In the genomic region with DNA sequence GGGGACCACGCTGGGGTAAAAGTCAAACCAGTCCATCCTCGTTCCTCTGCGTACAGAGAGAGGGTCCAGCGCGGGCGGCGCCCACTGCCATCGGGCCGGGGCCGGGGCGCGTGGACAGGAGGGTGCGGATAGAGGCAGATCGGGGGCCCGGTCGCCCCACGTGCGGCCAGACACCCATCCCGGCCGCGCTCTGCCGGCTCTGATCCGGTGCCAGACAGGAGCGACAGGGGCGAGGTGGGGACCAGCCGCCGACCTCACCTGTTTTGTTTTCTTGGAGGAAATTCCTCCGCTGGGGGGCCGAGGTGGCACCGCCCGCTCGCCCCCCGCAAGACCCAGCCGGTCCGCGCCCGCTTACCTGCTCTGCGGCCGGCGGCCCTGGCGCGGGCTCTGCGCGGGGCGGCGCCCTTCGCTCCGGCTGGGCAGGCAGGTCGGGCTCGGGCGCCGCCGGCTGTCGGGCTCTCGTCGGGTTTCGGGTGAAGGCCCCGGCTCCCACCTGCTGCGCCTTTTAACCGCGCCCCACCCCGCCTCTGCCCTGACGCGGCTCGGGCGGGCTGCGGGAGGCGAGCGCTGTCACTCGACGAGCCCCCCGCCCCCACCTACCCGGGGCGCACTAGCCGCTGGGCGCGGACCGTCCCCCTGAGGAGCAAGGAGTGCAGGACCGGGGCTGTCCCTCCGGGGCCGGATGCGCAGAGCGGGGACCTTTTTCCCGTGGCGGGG, we compare ENCODE assay signal across 9 cellular contexts. TPM values are rescaled to one million over a fixed set of nuclear protein-coding genes. Genes with fewer than 3 reads are reported as not detected.
DNase-seq lines count a peak whose midpoint lies in the region; ATAC-seq lines count a peak whose summit lies in the region.
"Had no signal": no experiment of that assay in that cellular context is flagged by ENCODE, and none has a peak within 500 bp of the region (broad histone marks: within the 10 kb centered on the region; RNA-seq: fewer than 3 reads in every experiment).

A gene (minus strand): TSS at position 481 of the 717 bp plus-strand sequence. CDS start 8,839 bp downstream, outside the sequence.

- no peaks in the 10 kb centered on the region for H3K9me3 Mint-ChIP-seq in activated naive CD4-positive, alpha-beta T cell treated with anti-CD3 and anti-CD28 coated beads, Interleukin-2, amount 10 ng/mL, durations not matched to agents 7 days and 5 days
- no peaks in the 10 kb centered on the region for H3K9me3 Mint-ChIP-seq in immature natural killer cell
- no peaks in the 10 kb centered on the region for H3K9me3 Mint-ChIP-seq in stimulated activated memory B cell treated with anti-CD40 and anti-IgM and Interleukin-4, amounts not matched to agents 10 μg/mL and 1 μg/mL and 100 μg/mL, for 72 hours

- peaks cover 23% of the 10 kb centered on the region for H3K4me1 Mint-ChIP-seq in activated naive CD4-positive, alpha-beta T cell treated with anti-CD3 and anti-CD28 coated beads, Interleukin-2, amount 10 ng/mL, durations not matched to agents 7 days and 5 days
- peaks cover 8 to 12% of the 10 kb centered on the region in 2 donors for H3K4me1 Mint-ChIP-seq in immature natural killer cell
- H3K4me1 Mint-ChIP-seq in stimulated activated memory B cell treated with anti-CD40 and anti-IgM and Interleukin-4, amounts not matched to agents 10 μg/mL and 1 μg/mL and 100 μg/mL, for 72 hours: no peaks in the 10 kb centered on the region

- ATAC-seq in stimulated activated memory B cell treated with anti-CD40 and anti-IgM and Interleukin-4, amounts not matched to agents 10 μg/mL and 1 μg/mL and 100 μg/mL, for 72 hours: peak; percentile 22
- no peak for ATAC-seq in HG02678 (IDR thresholded peaks at IDR 0.05; ENCODE audit: unreplicated experiment)
- ATAC-seq in HG03442 (IDR thresholded peaks at IDR 0.05; ENCODE audit: unreplicated experiment): no peak

- H3K4me3 Mint-ChIP-seq in activated naive CD4-positive, alpha-beta T cell treated with anti-CD3 and anti-CD28 coated beads, Interleukin-2, amount 10 ng/mL, durations not matched to agents 7 days and 5 days: peak within 1 kb of the TSS; percentile 78
- peak within 1 kb of the TSS; percentile 46 to 74 (median 60) for H3K4me3 Mint-ChIP-seq in immature natural killer cell
- H3K4me3 Mint-ChIP-seq in stimulated activated memory B cell treated with anti-CD40 and anti-IgM and Interleukin-4, amounts not matched to agents 10 μg/mL and 1 μg/mL and 100 μg/mL, for 72 hours: peak within 1 kb of the TSS; percentile 18

- DNase-seq in DMS 273 (lab: John Stamatoyannopoulos, UW; ENCODE audit: unreplicated experiment) (peak; percentile 36), DMS 273 treated with DMSO at 0.1 percent for 48 hours (lab: John Stamatoyannopoulos, UW) (no peak), immature natural killer cell (no peak), H4 (ENCODE audit: low spot score) (no peak)
- DNase-seq in activated naive CD4-positive, alpha-beta T cell treated with anti-CD3 and anti-CD28 coated beads, Interleukin-2, amount 10 ng/mL, durations not matched to agents 7 days and 5 days: peak; percentile 64

- peaks cover 2% of the 10 kb centered on the region for H3K36me3 Mint-ChIP-seq in activated naive CD4-positive, alpha-beta T cell treated with anti-CD3 and anti-CD28 coated beads, Interleukin-2, amount 10 ng/mL, durations not matched to agents 7 days and 5 days
- H3K36me3 Mint-ChIP-seq in immature natural killer cell: no peaks in the 10 kb centered on the region
- H3K36me3 Mint-ChIP-seq in stimulated activated memory B cell treated with anti-CD40 and anti-IgM and Interleukin-4, amounts not matched to agents 10 μg/mL and 1 μg/mL and 100 μg/mL, for 72 hours: no peaks in the 10 kb centered on the region

- H3K27ac Mint-ChIP-seq in activated naive CD4-positive, alpha-beta T cell treated with anti-CD3 and anti-CD28 coated beads, Interleukin-2, amount 10 ng/mL, durations not matched to agents 7 days and 5 days: peak within 1 kb of the TSS; percentile 72
- no peak within 1 kb of the TSS for H3K27ac Mint-ChIP-seq in immature natural killer cell
- no peak within 1 kb of the TSS for H3K27ac Mint-ChIP-seq in stimulated activated memory B cell treated with anti-CD40 and anti-IgM and Interleukin-4, amounts not matched to agents 10 μg/mL and 1 μg/mL and 100 μg/mL, for 72 hours

- peaks cover 74% of the 10 kb centered on the region for H3K27me3 Mint-ChIP-seq in activated naive CD4-positive, alpha-beta T cell treated with anti-CD3 and anti-CD28 coated beads, Interleukin-2, amount 10 ng/mL, durations not matched to agents 7 days and 5 days
- peaks cover 12 to 25% (median 16%) of the 10 kb centered on the region in 3 donors for H3K27me3 Mint-ChIP-seq in immature natural killer cell (ENCODE audit: low read depth in 3 of 3)
- H3K27me3 Mint-ChIP-seq in stimulated activated memory B cell treated with anti-CD40 and anti-IgM and Interleukin-4, amounts not matched to agents 10 μg/mL and 1 μg/mL and 100 μg/mL, for 72 hours: peaks cover 40% of the 10 kb centered on the region

- CTCF ChIA-PET in activated naive CD4-positive, alpha-beta T cell treated with anti-CD3 and anti-CD28 coated beads, Interleukin-2, amount 10 ng/mL, durations not matched to agents 7 days and 5 days (lab: Charles Lee): no interaction called here

RNA-seq across cellular contexts. Expression of the gene that starts here (rescaled TPM):
- not detected for polyA plus RNA-seq in immature natural killer cell
- total RNA-seq in H4 (2014; rRNA removed; shearing (Covaris generic)): not detected in 2 replicates
- total RNA-seq: myocyte had no signal

Comparison
In these comparisons a context has a peak if more than half of its experiments do, and no peak if none do; other contexts are left out.
1. DNase-seq: peak in DMS 273 (single experiment) and activated naive CD4-positive, alpha-beta T cell treated with anti-CD3 and anti-CD28 coated beads, Interleukin-2, amount 10 ng/mL, durations not matched to agents 7 days and 5 days (single experiment); none in DMS 273 treated with DMSO at 0.1 percent for 48 hours (single experiment), immature natural killer cell (0 of 3) and H4 (single experiment).
2. H3K4me3 Mint-ChIP-seq: peak in every context shown above with its lines; median percentile 78 in activated naive CD4-positive, alpha-beta T cell treated with anti-CD3 and anti-CD28 coated beads, Interleukin-2, amount 10 ng/mL, durations not matched to agents 7 days and 5 days; 60 in immature natural killer cell; 18 in stimulated activated memory B cell treated with anti-CD40 and anti-IgM and Interleukin-4, amounts not matched to agents 10 μg/mL and 1 μg/mL and 100 μg/mL, for 72 hours.